ENCODE assay signal across 1 cellular context in genomic region chr1:25477448-25478034, GRCh38.
TF ChIP-seq lines count a peak whose summit lies in the region.

No MANE protein-coding gene starts in this region.

TF ChIP-seq in K562, 482 proteins besides CTCF, POLR2A, EP300 and RAD21 (continued from another document and continues in another):
- TF ChIP-seq DLX4 (CRISPR knock-in tag; IDR thresholded peaks at IDR 0.05) (no peak), DPF2 (IDR thresholded peaks at IDR 0.05) (peak; percentile 45; the same call in 1 of the 2 replicates), FOXJ2 (tag; IDR thresholded peaks at IDR 0.05) (no peak), PRMT5 (CRISPR knock-in tag; IDR thresholded peaks at IDR 0.05) (no peak), ZBTB40 (IDR thresholded peaks at IDR 0.05) (no peak), ZBTB40 (CRISPR knock-in tag; IDR thresholded peaks at IDR 0.05) (no peak), TEAD4 (IDR thresholded peaks at IDR 0.05; ENCODE audit: low read length) (peak; percentile 84), TEAD4 (CRISPR knock-in tag; IDR thresholded peaks at IDR 0.05; ENCODE audit: borderline replicate concordance) (no peak), CHD7 (IDR thresholded peaks at IDR 0.05; ENCODE audit: low read depth, low read length) (no peak), RBM15 (IDR thresholded peaks at IDR 0.05; ENCODE audit: insufficient read depth, low read length) (no peak), RCOR1 (IDR thresholded peaks at IDR 0.05; ENCODE audit: borderline replicate concordance in 1 of 2, low read depth in 2 of 2, low read length in 2 of 2) (peak in 1 of 2 experiments; percentile 76; a peak in 1 of 4 replicates), NEUROD1 (IDR thresholded peaks at IDR 0.05; ENCODE audit: borderline replicate concordance, low read depth, low read length, partially characterized antibody) (peak; percentile 11), DACH1 (IDR thresholded peaks at IDR 0.05; ENCODE audit: partially characterized antibody) (no peak), KDM1A (IDR thresholded peaks at IDR 0.05) (peak in 1 of 2 experiments; percentile 36; a peak in 1 of 4 replicates), MTA3 (IDR thresholded peaks at IDR 0.05; ENCODE audit: borderline replicate concordance) (0 out of 2 replicates have a peak, but pooled peaks have one; percentile 26), MTA2 (IDR thresholded peaks at IDR 0.05; ENCODE audit: low read depth) (peak; percentile 40), NFIC (IDR thresholded peaks at IDR 0.05) (peak; percentile 19; the same call in 1 of the 2 replicates), SMARCE1 (IDR thresholded peaks at IDR 0.05) (peak; percentile 63; the same call in 1 of the 2 replicates), ZNF41 (CRISPR knock-in tag; conservative IDR thresholded peaks at IDR 0.05) (no peak), RFX1 (IDR thresholded peaks at IDR 0.05) (no peak), TEAD1 (CRISPR knock-in tag; IDR thresholded peaks at IDR 0.05) (0 out of 4 replicates have a peak, but pooled peaks of 1 of the 2 experiments have one; percentile 29), PKNOX1 (IDR thresholded peaks at IDR 0.05) (0 out of 2 replicates have a peak, but pooled peaks have one; percentile 5), PHB (CRISPR knock-in tag; IDR thresholded peaks at IDR 0.05) (no peak), STAT5A (IDR thresholded peaks at IDR 0.05; ENCODE audit: borderline replicate concordance, low read length) (peak; percentile 20; the same call in 1 of the 2 replicates), VEZF1 (CRISPR knock-in tag; IDR thresholded peaks at IDR 0.05) (no peak), POLR2AphosphoS5 (IDR thresholded peaks at IDR 0.05; ENCODE audit: control insufficient read depth, insufficient read depth, low read depth, low read length) (peak; percentile 75; the same call in 1 of the 2 replicates), ZNF280B (CRISPR knock-in tag; IDR thresholded peaks at IDR 0.05) (no peak), HMBOX1 (IDR thresholded peaks at IDR 0.05) (peak; percentile 67), MEIS2 (IDR thresholded peaks at IDR 0.05; ENCODE audit: partially characterized antibody) (peak; percentile 38)
